Comparison of ENCODE assay signal across 13 cellular contexts in the genomic region with DNA sequence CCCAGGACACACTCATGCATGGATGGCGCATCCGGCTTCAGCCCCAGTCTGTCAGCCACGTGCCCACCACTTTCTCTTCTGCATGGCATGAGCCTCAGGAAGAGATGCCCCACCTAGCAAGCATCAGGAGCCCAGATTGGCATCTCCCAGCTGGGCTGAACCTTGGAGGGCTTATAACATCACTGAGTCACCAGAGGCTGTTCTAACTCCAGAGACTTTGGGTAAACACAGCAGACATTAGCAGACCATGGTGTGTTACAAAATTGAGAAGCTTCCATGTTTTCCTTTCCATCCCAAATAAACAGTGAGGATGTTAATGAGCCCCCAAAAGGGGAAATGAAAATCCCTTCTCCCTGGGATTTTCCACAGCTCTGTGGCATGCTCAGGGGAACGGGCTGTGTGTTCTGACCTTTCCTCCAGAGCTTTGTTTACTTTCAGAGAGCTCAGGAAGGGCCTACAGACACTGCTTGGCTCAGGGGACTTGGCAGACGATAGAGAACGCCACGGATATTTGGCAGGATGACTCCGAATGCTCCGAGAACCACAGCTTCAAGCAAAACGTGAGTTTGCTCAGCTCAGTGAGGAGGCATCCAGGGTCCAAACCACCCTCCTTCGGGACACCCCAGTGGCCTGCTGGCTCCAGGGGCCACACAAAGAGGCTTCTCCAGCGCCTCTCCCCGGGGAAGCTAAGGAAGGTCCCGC. TPM values are rescaled to one million over a fixed set of nuclear protein-coding genes. Genes with fewer than 3 reads are reported as not detected.
A peak's percentile ranks its signal among the peaks of the same experiment; 100 is the strongest.
DNase-seq lines count a peak whose midpoint lies in the region; TF ChIP-seq lines count a peak whose summit lies in the region.
"Had no signal": no experiment of that assay in that cellular context is flagged by ENCODE, and none has a peak within 500 bp of the region (broad histone marks: within the 10 kb centered on the region; RNA-seq: fewer than 3 reads in every experiment).

No MANE protein-coding gene starts in this region.

- H3K4me1 ChIP-seq in mucosa of rectum (ENCODE audit: control insufficient read depth in 2 of 2, insufficient read depth in 2 of 2, low read length in 2 of 2) = peaks cover 0 to 7% of the 10 kb centered on the region in 2 donors

- no peak overlapping the region for H3K4me3 ChIP-seq in fibroblast of pulmonary artery (replicated peaks; ENCODE audit: low read depth, low read length)
- H3K4me3 ChIP-seq in mucosa of rectum (ENCODE audit: low read length in 2 of 2) = no peak overlapping the region

- H3K9ac ChIP-seq in mucosa of rectum (ENCODE audit: low read depth in 1 of 2, low read length in 2 of 2) = no peak overlapping the region

- peak; percentile 35 for DNase-seq in T1000 (lab: John Stamatoyannopoulos, UW)
- DNase-seq in fibroblast of pulmonary artery (ENCODE audit: low read depth) = peak; percentile 61
- DNase-seq in ureter (ENCODE audit: low spot score) = peak; percentile 72
- DNase-seq in retina = no peak
- DNase-seq in stimulated activated CD4-positive, alpha-beta T cell treated with anti-CD3 and anti-CD28 coated beads, Interleukin-2, amount 100 ng/mL, for 48 hours = no peak
- DNase-seq in ACHN = no peak
- DNase-seq in NCI-H1048 (lab: John Stamatoyannopoulos, UW) = no peak
- DNase-seq: KBM-7; NK-92 treated with Interleukin-12 subunit alpha and Interleukin-12 subunit beta, amount 100 ng/mL, for 24 hours; stimulated activated CD4-positive, alpha-beta T cell treated with anti-CD3 and anti-CD28 coated beads, Interleukin-4, amount 100 ng/mL, for 4 hours had no signal

- H3K9me3 ChIP-seq in mucosa of rectum (ENCODE audit: control insufficient read depth in 2 of 2, low read length in 2 of 2) = no peaks in the 10 kb centered on the region

- TF ChIP-seq CTCF in fibroblast of pulmonary artery (IDR thresholded peaks at IDR 0.05; ENCODE audit: low read length, missing control alignments) = no peak

- no peaks in the 10 kb centered on the region for H3K27me3 ChIP-seq in mucosa of rectum (ENCODE audit: control insufficient read depth in 2 of 2, insufficient read depth in 2 of 2, low read length in 2 of 2)

- no peaks in the 10 kb centered on the region for H3K36me3 ChIP-seq in mucosa of rectum (ENCODE audit: control insufficient read depth in 2 of 2, insufficient read depth in 2 of 2, low read length in 2 of 2)

- in situ Hi-C loops in ACHN (cut with HindIII; ENCODE audit: low pct_ligation_motif_present, low pct_unique_long_range_greater_than_20kb, low sequenced_read_pairs) = no loop called here

- H3K27ac ChIP-seq in mucosa of rectum (ENCODE audit: low read depth in 2 of 2, low read length in 2 of 2) = peak overlapping the region; percentile 48 to 58

RNA-seq across cellular contexts. Expression of gene GLP2R, which starts 16.5 kb away (rescaled TPM):
- total RNA-seq in ureter = 0.10 TPM
- total RNA-seq: activated T-helper 1 cell treated with anti-CD3 and anti-CD28 coated beads, Interleukin-12 subunit alpha, Interleukin-12 subunit beta, Interleukin-2, Interleukin-4 antibody, amounts not matched to agents 30 ng/mL and 10 ng/mL and 1 ng/mL, durations not matched to agents 14 hours and 24 hours and 36 hours; mononuclear cell had no signal

RNA-seq across cellular contexts. Expression of gene GSG1L2, which starts 20.3 kb away (rescaled TPM):
- not detected for total RNA-seq in ureter
- total RNA-seq: activated T-helper 1 cell treated with anti-CD3 and anti-CD28 coated beads, Interleukin-12 subunit alpha, Interleukin-12 subunit beta, Interleukin-2, Interleukin-4 antibody, amounts not matched to agents 30 ng/mL and 10 ng/mL and 1 ng/mL, durations not matched to agents 14 hours and 24 hours and 36 hours; mononuclear cell had no signal

RNA-seq across cellular contexts. Expression of gene DHRS7C, which starts 50.8 kb away (rescaled TPM):
- not detected for total RNA-seq in ureter
- total RNA-seq: activated T-helper 1 cell treated with anti-CD3 and anti-CD28 coated beads, Interleukin-12 subunit alpha, Interleukin-12 subunit beta, Interleukin-2, Interleukin-4 antibody, amounts not matched to agents 30 ng/mL and 10 ng/mL and 1 ng/mL, durations not matched to agents 14 hours and 24 hours and 36 hours; mononuclear cell had no signal

Comparison
In these comparisons a context has a peak if more than half of its experiments do, and no peak if none do; other contexts are left out.
1. DNase-seq: peak in T1000 (single experiment), fibroblast of pulmonary artery (single experiment) and ureter (single experiment); none in retina (single experiment), stimulated activated CD4-positive, alpha-beta T cell treated with anti-CD3 and anti-CD28 coated beads, Interleukin-2, amount 100 ng/mL, for 48 hours (0 of 2), ACHN (single experiment) and NCI-H1048 (single experiment).